Comparison of ENCODE assay signal across 12 cellular contexts in genomic region chr1:26831546-26832248, GRCh38. TPM values are rescaled to one million over a fixed set of nuclear protein-coding genes. Genes with fewer than 3 reads are reported as not detected.
A peak's percentile ranks its signal among the peaks of the same experiment; 100 is the strongest.
DNase-seq lines count a peak whose midpoint lies in the region; ATAC-seq and TF ChIP-seq lines count a peak whose summit lies in the region.
"Had no signal": no experiment of that assay in that cellular context is flagged by ENCODE, and none has a peak within 500 bp of the region (broad histone marks: within the 10 kb centered on the region; RNA-seq: fewer than 3 reads in every experiment).

No MANE protein-coding gene starts in this region.

- no peak overlapping the region for H2AFZ ChIP-seq in hepatocyte

- intact Hi-C loops in heart right ventricle (cut with DNase I) (no loop called here), head of caudate nucleus (cut with DNase I) (no loop called here)

- POLR2A ChIA-PET in WTC11 (lab: Charles Lee) = no interaction called here

- H3K4me3 ChIP-seq in hepatocyte (no peak overlapping the region), heart right ventricle (no peak overlapping the region)

- peaks cover 24 to 30% of the 10 kb centered on the region in 2 donors for H3K36me3 Mint-ChIP-seq in activated T-cell treated with anti-CD3 and anti-CD28 coated beads, Interleukin-2, amount 50 U/mL, for 72 hours (ENCODE audit: insufficient read depth in 2 of 2)
- H3K36me3 Mint-ChIP-seq in WTC11 (peaks cover 35% of the 10 kb centered on the region), type B pancreatic cell (peaks cover 26% of the 10 kb centered on the region)

- no peak for DNase-seq in activated T-cell treated with anti-CD3 and anti-CD28 coated beads, Interleukin-2, amount 50 U/mL, for 72 hours
- no peak for DNase-seq in activated T-cell treated with anti-CD3 and anti-CD28 coated beads, Interleukin-2, amount 50 U/mL, for 1 hour
- DNase-seq in WTC11 (ENCODE audit: low spot score) (no peak), hepatocyte (ENCODE audit: low spot score) (peak; percentile 75), type B pancreatic cell (ENCODE audit: extremely low spot score, unreplicated experiment) (no peak), heart right ventricle (no peak), head of caudate nucleus (no peak)
- DNase-seq: islet precursor cell, KBM-7, NCI-H526 treated with DMSO at 0.1 percent for 48 hours, SW 1271 had no signal

- no peaks in the 10 kb centered on the region for H3K27me3 ChIP-seq in hepatocyte
- no peaks in the 10 kb centered on the region for H3K27me3 ChIP-seq in heart right ventricle

- peaks cover 10% of the 10 kb centered on the region for H3K4me1 ChIP-seq in hepatocyte (ENCODE audit: insufficient read depth)
- H3K4me1 ChIP-seq in heart right ventricle = peaks cover 12 to 55% (median 27%) of the 10 kb centered on the region in 9 donors

- TF ChIP-seq CTCF in WTC11 (IDR thresholded peaks at IDR 0.05) = no peak
- TF ChIP-seq CTCF in hepatocyte (IDR thresholded peaks at IDR 0.05; ENCODE audit: poor library complexity) = no peak
- no peak for TF ChIP-seq CTCF in type B pancreatic cell (conservative IDR thresholded peaks at IDR 0.05)
- TF ChIP-seq CTCF in heart right ventricle (IDR thresholded peaks at IDR 0.05) = no peak

- no peak overlapping the region for H3K4me2 ChIP-seq in hepatocyte

- no peak overlapping the region for H3K27ac ChIP-seq in hepatocyte
- peak overlapping the region in 2 of 10 donors; percentile 29 to 88 for H3K27ac ChIP-seq in heart right ventricle

- peaks cover 9% of the 10 kb centered on the region for H4K20me1 ChIP-seq in hepatocyte (ENCODE audit: insufficient read depth, poor library complexity, severe bottlenecking)

- no peaks in the 10 kb centered on the region for H3K27me3 Mint-ChIP-seq in activated T-cell treated with anti-CD3 and anti-CD28 coated beads, Interleukin-2, amount 50 U/mL, for 72 hours (ENCODE audit: low read depth)
- H3K27me3 Mint-ChIP-seq in WTC11 (ENCODE audit: low read depth) (no peaks in the 10 kb centered on the region), type B pancreatic cell (no peaks in the 10 kb centered on the region)

- H3K36me3 ChIP-seq in hepatocyte (replicated peaks; ENCODE audit: insufficient read depth, low read depth) = no peaks in the 10 kb centered on the region
- H3K36me3 ChIP-seq in heart right ventricle = peaks cover 0 to 68% (median 25%) of the 10 kb centered on the region in 9 donors

- H3K79me2 ChIP-seq in hepatocyte = peaks cover 42% of the 10 kb centered on the region

- peaks cover 72% of the 10 kb centered on the region for H3K4me1 Mint-ChIP-seq in activated T-cell treated with anti-CD3 and anti-CD28 coated beads, Interleukin-2, amount 50 U/mL, for 72 hours (ENCODE audit: low read depth)
- H3K4me1 Mint-ChIP-seq in WTC11 (peaks cover 18% of the 10 kb centered on the region), type B pancreatic cell (ENCODE audit: unreplicated experiment) (peaks cover 22% of the 10 kb centered on the region)

- 46% methylated on average over 3 of the region's 3 CpGs for WGBS in hepatocyte (ENCODE audit: low lambda C conversion rate, missing lambda C conversion rate)
- WGBS in heart right ventricle, 2 donors = 75% methylated on average over 3 of the region's 3 CpGs

- peak overlapping the region; percentile 3 to 75 for H3K4me3 Mint-ChIP-seq in activated T-cell treated with anti-CD3 and anti-CD28 coated beads, Interleukin-2, amount 50 U/mL, for 72 hours
- H3K4me3 Mint-ChIP-seq in WTC11 (no peak overlapping the region), type B pancreatic cell (no peak overlapping the region)

- no peak for ATAC-seq in activated T-cell treated with anti-CD3 and anti-CD28 coated beads, Interleukin-2, amount 50 U/mL, for 72 hours (replicated peaks in 1 of 2)
- ATAC-seq in WTC11 (no peak), heart right ventricle (no peak), GM21515 (IDR thresholded peaks at IDR 0.05; ENCODE audit: unreplicated experiment) (no peak)

- H3K9me3 Mint-ChIP-seq in activated T-cell treated with anti-CD3 and anti-CD28 coated beads, Interleukin-2, amount 50 U/mL, for 72 hours = no peaks in the 10 kb centered on the region
- no peaks in the 10 kb centered on the region for H3K9me3 Mint-ChIP-seq in WTC11
- H3K9me3 Mint-ChIP-seq in type B pancreatic cell = no peaks in the 10 kb centered on the region

- CTCF ChIA-PET in WTC11 (lab: Charles Lee) = interaction anchor here (0.8 to 1.4 kb wide), 4 partner anchors 9 to 33 kb away, joined by 3 to 4 read pairs (median 3); no protein-coding TSS in a partner anchor

- H3K9me3 ChIP-seq in hepatocyte (ENCODE audit: low read depth) (no peaks in the 10 kb centered on the region), heart right ventricle (no peaks in the 10 kb centered on the region)

- peak overlapping the region; percentile 78 for H3K27ac Mint-ChIP-seq in activated T-cell treated with anti-CD3 and anti-CD28 coated beads, Interleukin-2, amount 50 U/mL, for 72 hours
- no peak overlapping the region for H3K27ac Mint-ChIP-seq in WTC11
- peak overlapping the region; percentile 54 for H3K27ac Mint-ChIP-seq in type B pancreatic cell

- no peaks in the 10 kb centered on the region for H3K9me2 ChIP-seq in hepatocyte (replicated peaks; ENCODE audit: insufficient read depth)

TF ChIP-seq in WTC11, 78 proteins besides CTCF, POLR2A, EP300 and RAD21:
- TF ChIP-seq GABPB1 (CRISPR knock-in tag; IDR thresholded peaks at IDR 0.05) (peak; percentile 74), USF1 (CRISPR knock-in tag; IDR thresholded peaks at IDR 0.05) (no peak)
TF ChIP-seq in WTC11: peak in this region for 1.

RNA-seq across cellular contexts. Expression of gene ZDHHC18, which starts 5.2 kb away (rescaled TPM):
- total RNA-seq in activated T-cell treated with anti-CD3 and anti-CD28 coated beads, Interleukin-2, amount 50 U/mL, for 72 hours = 10 to 100 TPM; 64.4 to 80.2 TPM
- total RNA-seq in WTC11 (2021) = 26.5 to 29.8 TPM (median 28.7 TPM) in 3 replicates
- 14.9 and 21.7 TPM in 2 replicates for total RNA-seq in hepatocyte
- polyA plus RNA-seq in hepatocyte = 22.5 and 22.6 TPM in 2 replicates
- 29.7 and 40.7 TPM in 2 replicates for total RNA-seq in type B pancreatic cell (ENCODE audit: low replicate concordance)
- total RNA-seq in heart right ventricle = 10 to 100 TPM in 8 of 10 donors, 1 to 10 TPM in 2; 7.4 to 19.1 (median 11.8) TPM
- 10 to 100 TPM in 1 of 2 donors, 1 to 10 TPM in 1; 9.9 to 12.8 TPM for polyA plus RNA-seq in heart right ventricle

RNA-seq across cellular contexts. Expression of gene SFN, which starts 31.3 kb away (rescaled TPM):
- 1 to 10 TPM in 1 of 2 donors, under 1 TPM in 1; 0.86 to 2.2 TPM for total RNA-seq in activated T-cell treated with anti-CD3 and anti-CD28 coated beads, Interleukin-2, amount 50 U/mL, for 72 hours
- total RNA-seq in WTC11 (2021) (8.0 to 14.3 TPM (median 8.0 TPM) in 3 replicates), hepatocyte (2.5 and 3.4 TPM in 2 replicates), type B pancreatic cell (ENCODE audit: low replicate concordance) (27.7 and 86.8 TPM in 2 replicates), heart right ventricle (under 1 TPM in 1 of 10 donors, not detected in 9; 0.19 TPM)
- polyA plus RNA-seq in hepatocyte (7.3 and 8.5 TPM in 2 replicates), heart right ventricle (under 1 TPM in 1 of 2 donors, not detected in 1; 0.42 TPM)

RNA-seq across cellular contexts. Expression of gene PIGV, which starts 43.9 kb away (rescaled TPM):
- 10 to 100 TPM; 19.4 to 20.0 TPM for total RNA-seq in activated T-cell treated with anti-CD3 and anti-CD28 coated beads, Interleukin-2, amount 50 U/mL, for 72 hours
- total RNA-seq in WTC11 (2021) (13.1 to 15.0 TPM (median 13.7 TPM) in 3 replicates), hepatocyte (22.0 and 35.5 TPM in 2 replicates), type B pancreatic cell (ENCODE audit: low replicate concordance) (13.3 and 15.3 TPM in 2 replicates), heart right ventricle (1 to 10 TPM; 2.7 to 7.5 (median 4.6) TPM)
- polyA plus RNA-seq in hepatocyte (19.1 and 21.2 TPM in 2 replicates), heart right ventricle (1 to 10 TPM; 2.9 to 3.4 TPM)

RNA-seq across cellular contexts. Expression of gene GPN2, which starts 58.4 kb away (rescaled TPM):
- total RNA-seq in activated T-cell treated with anti-CD3 and anti-CD28 coated beads, Interleukin-2, amount 50 U/mL, for 72 hours = 10 to 100 TPM; 54.8 to 55.5 TPM
- total RNA-seq in WTC11 (2021) = 31.7 to 38.5 TPM (median 34.2 TPM) in 3 replicates
- 12.6 and 15.8 TPM in 2 replicates for total RNA-seq in hepatocyte
- polyA plus RNA-seq in hepatocyte = 37.9 and 44.6 TPM in 2 replicates
- total RNA-seq in type B pancreatic cell (ENCODE audit: low replicate concordance) = 28.7 and 35.1 TPM in 2 replicates
- 10 to 100 TPM; 12.4 to 31.3 (median 20.4) TPM for total RNA-seq in heart right ventricle
- 10 to 100 TPM; 13.7 to 21.1 TPM for polyA plus RNA-seq in heart right ventricle

Comparison
In these comparisons a context has a peak if more than half of its experiments do, and no peak if none do; other contexts are left out.
1. H3K4me3 Mint-ChIP-seq: peak in activated T-cell treated with anti-CD3 and anti-CD28 coated beads, Interleukin-2, amount 50 U/mL, for 72 hours (2 of 2); none in WTC11 (single experiment) and type B pancreatic cell (single experiment).